ENCODE assay signal across 10 cellular contexts in the genomic region with DNA sequence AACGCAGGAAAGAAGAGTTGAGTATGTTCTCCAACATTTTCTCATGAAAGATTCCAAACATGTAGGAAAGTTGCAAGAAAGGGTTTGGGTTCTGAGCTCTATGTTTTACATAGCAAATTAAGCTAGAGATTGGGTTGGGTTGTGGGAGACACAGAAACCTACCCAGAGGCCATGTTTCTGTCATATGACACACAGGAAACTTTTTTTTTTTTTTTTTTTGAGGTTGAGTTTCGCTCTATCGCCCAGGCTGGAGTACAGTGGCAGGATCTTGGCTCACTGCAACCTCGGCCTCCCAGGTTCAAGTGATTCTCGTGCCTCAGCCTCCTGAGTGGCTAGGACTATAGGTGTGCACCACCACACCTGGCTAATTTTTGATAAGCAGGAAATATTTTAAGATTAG. TPM values are rescaled to one million over a fixed set of nuclear protein-coding genes. Genes with fewer than 3 reads are reported as not detected.
DNase-seq lines count a peak whose midpoint lies in the region; ATAC-seq, FAIRE-seq and TF ChIP-seq lines count a peak whose summit lies in the region.
"Had no signal": no experiment of that assay in that cellular context is flagged by ENCODE, and none has a peak within 500 bp of the region (broad histone marks: within the 10 kb centered on the region; RNA-seq: fewer than 3 reads in every experiment).

No MANE protein-coding gene starts in this region.

- TF ChIP-seq POLR2A in gastrocnemius medialis (IDR thresholded peaks at IDR 0.05): no peak
- TF ChIP-seq POLR2A in uterus (IDR thresholded peaks at IDR 0.05): no peak
- TF ChIP-seq POLR2A in gastroesophageal sphincter (IDR thresholded peaks at IDR 0.05): no peak
- no peak for TF ChIP-seq POLR2A in GM12892 (IDR thresholded peaks at IDR 0.05; ENCODE audit: low read depth, low read length)

- 74 to 94% methylated on average over 2 to 5 of the region's 5 CpGs for WGBS in gastroesophageal sphincter (ENCODE audit: low coverage in 1 of 2), 2 donors

- intact Hi-C loops in gastrocnemius medialis (cut with DNase I; ENCODE audit: low total_unique reads) (no loop called here), uterus (cut with DNase I; ENCODE audit: low total_unique reads) (no loop called here)

- FAIRE-seq in GM12892 (lab: Jason Lieb, UNC): no peak

- TF ChIP-seq EP300 in gastroesophageal sphincter (IDR thresholded peaks at IDR 0.05): no peak

- TF ChIP-seq CTCF in brain microvascular endothelial cell (IDR thresholded peaks at IDR 0.05; ENCODE audit: low read depth, low read length, missing control alignments): no peak
- no peak for TF ChIP-seq CTCF in gastrocnemius medialis (IDR thresholded peaks at IDR 0.05 in 4 of 5, conservative IDR thresholded peaks at IDR 0.05 in 1 of 5)
- TF ChIP-seq CTCF in uterus (IDR thresholded peaks at IDR 0.05): no peak
- TF ChIP-seq CTCF in gastroesophageal sphincter (IDR thresholded peaks at IDR 0.05): no peak

- peak; percentile 21 for DNase-seq in ELR (ENCODE audit: low read depth)
- DNase-seq in brain microvascular endothelial cell: no peak
- no peak for DNase-seq in gastrocnemius medialis
- no peak for DNase-seq in amygdala (lab: John Stamatoyannopoulos, UW)
- no peak for DNase-seq in uterus
- DNase-seq in GM12892 (ENCODE audit: insufficient read length): no peak
- DNase-seq: effector CD4-positive, alpha-beta T cell; Right ventricle myocardium superior had no signal

- H3K9me3 ChIP-seq in gastrocnemius medialis (no peaks in the 10 kb centered on the region), uterus (no peaks in the 10 kb centered on the region), gastroesophageal sphincter (no peaks in the 10 kb centered on the region)

- in situ Hi-C loops in brain microvascular endothelial cell (cut with HindIII; ENCODE audit: low pct_ligation_motif_present, low sequenced_read_pairs) (no loop called here), gastrocnemius medialis (cut with MboI; ENCODE audit: low sequenced_read_pairs in 4 of 4) (no loop called here)

- H3K4me3 ChIP-seq in brain microvascular endothelial cell (ENCODE audit: low read depth, low read length) (no peak overlapping the region), gastrocnemius medialis (peak overlapping the region in 1 of 4 donors; percentile 51), uterus (no peak overlapping the region), gastroesophageal sphincter (no peak overlapping the region)

- H3K36me3 ChIP-seq in brain microvascular endothelial cell (replicated peaks) (no peaks in the 10 kb centered on the region), gastrocnemius medialis (no peaks in the 10 kb centered on the region), uterus (no peaks in the 10 kb centered on the region), gastroesophageal sphincter (no peaks in the 10 kb centered on the region)

- peaks cover 9 to 22% of the 10 kb centered on the region in 2 donors for H3K4me1 ChIP-seq in gastrocnemius medialis
- H3K4me1 ChIP-seq in uterus: no peaks in the 10 kb centered on the region
- H3K4me1 ChIP-seq in gastroesophageal sphincter: peaks cover 0 to 28% (median 8%) of the 10 kb centered on the region in 3 donors

- peak overlapping the region; percentile 53 for H3K27ac ChIP-seq in brain microvascular endothelial cell
- H3K27ac ChIP-seq in gastrocnemius medialis: peak overlapping the region; percentile 16 to 55 (median 41)
- H3K27ac ChIP-seq in uterus: peak overlapping the region in 1 of 2 donors; percentile 55
- H3K27ac ChIP-seq in gastroesophageal sphincter: peak overlapping the region in 1 of 4 donors; percentile 65

- no peaks in the 10 kb centered on the region for H3K27me3 ChIP-seq in brain microvascular endothelial cell (replicated peaks)
- H3K27me3 ChIP-seq in gastrocnemius medialis: no peaks in the 10 kb centered on the region
- no peaks in the 10 kb centered on the region for H3K27me3 ChIP-seq in uterus
- no peaks in the 10 kb centered on the region for H3K27me3 ChIP-seq in gastroesophageal sphincter

- ATAC-seq in HG02763 (IDR thresholded peaks at IDR 0.05; ENCODE audit: unreplicated experiment) (peak; percentile 37), gastrocnemius medialis (no peak), gastroesophageal sphincter (no peak)

RNA-seq across cellular contexts. Expression of a gene that starts 57.6 kb away (rescaled TPM):
- total RNA-seq in gastrocnemius medialis (1 to 10 TPM in 3 of 4 donors, under 1 TPM in 1; 0.97 to 1.9 (median 1.4) TPM), uterus (10 to 100 TPM in 2 of 4 donors, 1 to 10 TPM in 2; 3.8 to 33.2 (median 12.3) TPM), gastroesophageal sphincter (10 to 100 TPM in 2 of 4 donors, 1 to 10 TPM in 2; 3.6 to 12.6 (median 7.3) TPM)
- 36.6 TPM for polyA plus RNA-seq in GM12892 (2012; ENCODE audit: missing spikeins)
